In the genomic region with DNA sequence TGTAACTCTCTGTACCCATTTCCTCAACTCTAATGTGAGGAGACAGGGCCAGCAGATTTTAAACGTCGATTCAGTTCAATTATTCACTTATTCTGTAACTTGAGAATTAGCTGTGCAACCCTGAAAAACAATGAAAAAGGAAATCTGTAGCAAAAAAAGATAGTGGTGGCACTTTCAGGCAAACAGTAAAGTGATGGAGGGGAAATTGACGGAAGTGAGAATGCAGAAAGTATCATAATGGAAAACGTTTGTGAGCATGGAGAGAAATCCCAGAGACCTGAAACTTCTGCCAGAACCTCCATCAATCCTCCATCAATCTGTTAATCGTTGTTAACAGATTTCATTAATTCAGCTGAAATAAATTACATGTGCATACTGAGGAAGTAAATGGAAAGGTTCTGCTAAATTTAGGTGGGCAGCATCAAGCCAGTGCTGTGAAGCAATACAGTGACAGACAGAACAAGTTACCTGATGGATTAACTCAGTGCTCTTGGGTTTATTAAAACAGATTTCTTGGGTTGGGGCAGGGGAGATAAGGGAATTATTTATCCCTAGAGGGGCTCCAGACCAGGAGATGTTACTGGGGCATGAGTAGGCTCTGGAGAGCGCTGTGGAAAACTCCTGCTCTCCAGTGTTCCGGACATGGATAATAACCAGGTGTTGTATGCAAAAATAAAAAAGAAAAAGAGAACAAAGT, we compare ENCODE assay signal across 21 cellular contexts. TPM values are rescaled to one million over a fixed set of nuclear protein-coding genes. Genes with fewer than 3 reads are reported as not detected.
DNase-seq lines count a peak whose midpoint lies in the region; FAIRE-seq and TF ChIP-seq lines count a peak whose summit lies in the region.
"Had no signal": no experiment of that assay in that cellular context is flagged by ENCODE, and none has a peak within 500 bp of the region (broad histone marks: within the 10 kb centered on the region; RNA-seq: fewer than 3 reads in every experiment).

No MANE protein-coding gene starts in this region.

- DNase-seq in GM12891 (ENCODE audit: insufficient read length, low spot score) (no peak), SK-N-DZ (ENCODE audit: low spot score) (peak; percentile 26), H1 (ENCODE audit: low read depth in 1 of 2, low spot score in 2 of 2) (no peak), activated gamma-delta T cell treated with Interleukin-2 at 50 U/mL for 16 hours (no peak), NCI-H146 (lab: John Stamatoyannopoulos, UW) (no peak), dorsolateral prefrontal cortex (no peak)
- DNase-seq: ACHN; Caco-2; CD4-positive, alpha-beta T cell; GDM1; GOT3; IMR-90 had no signal

- no peak for TF ChIP-seq EP300 in H1 (IDR thresholded peaks at IDR 0.05; ENCODE audit: borderline replicate concordance in 1 of 2, low read depth in 2 of 2, low read length in 2 of 2)

- H3K27me3 ChIP-seq in H1 (replicated peaks in 1 of 4; ENCODE audit: control insufficient read depth in 3 of 4, extremely low read depth in 1 of 4, insufficient read depth in 3 of 4, low read length in 3 of 4) (no peaks in the 10 kb centered on the region), dorsolateral prefrontal cortex (no peaks in the 10 kb centered on the region)

- TF ChIP-seq CTCF in H1 (IDR thresholded peaks at IDR 0.05; ENCODE audit: control extremely low read depth in 1 of 3, insufficient read depth in 1 of 3, low read depth in 1 of 3, low read length in 3 of 3): no peak
- TF ChIP-seq CTCF in dorsolateral prefrontal cortex (IDR thresholded peaks at IDR 0.05 in 54 of 56, conservative IDR thresholded peaks at IDR 0.05 in 2 of 56; ENCODE audit: low read depth in 1 of 56, partially characterized antibody in 56 of 56): no peak

- no peaks in the 10 kb centered on the region for H4K20me1 ChIP-seq in H1 (replicated peaks in 1 of 2; ENCODE audit: control insufficient read depth in 1 of 2, insufficient read depth in 2 of 2, low read length in 2 of 2)

- no peaks in the 10 kb centered on the region for H3K4me1 ChIP-seq in H1 (replicated peaks in 1 of 4; ENCODE audit: control insufficient read depth in 3 of 4, insufficient read depth in 4 of 4, low read length in 3 of 4)
- H3K4me1 ChIP-seq: Caco-2, HAP-1 had no signal

- POLR2A ChIA-PET in H1 (lab: Charles Lee; ENCODE audit: partially characterized antibody): interaction anchor here (1.5 kb wide), 1 partner anchor 10 kb away, joined by 4 read pairs; no protein-coding TSS in a partner anchor

- no peak overlapping the region for H3K27ac ChIP-seq in H1 (ENCODE audit: low read depth, low read length)
- H3K27ac ChIP-seq in dorsolateral prefrontal cortex: no peak overlapping the region
- H3K27ac ChIP-seq: C4-2B, HL-60 had no signal

- peaks cover 3% of the 10 kb centered on the region; the same call in 1 of the 2 replicates for H3K23me2 ChIP-seq in H1 (ENCODE audit: low read depth, low read length)

- no peaks in the 10 kb centered on the region for H3K9me3 ChIP-seq in H1 (ENCODE audit: insufficient read depth in 2 of 2, low read depth in 1 of 2, low read length in 1 of 2)
- H3K9me3 ChIP-seq: Caco-2, HAP-1 had no signal

- intact Hi-C loops in dorsolateral prefrontal cortex (cut with DNase I): no loop called here

- TF ChIP-seq POLR2A in GM12891 (IDR thresholded peaks at IDR 0.05; ENCODE audit: low read depth, low read length) (no peak), H1 (IDR thresholded peaks at IDR 0.05; ENCODE audit: control extremely low read depth in 1 of 2, low read depth in 2 of 2, low read length in 2 of 2) (no peak)

- no peak overlapping the region for H3K4me2 ChIP-seq in H1 (ENCODE audit: insufficient read depth in 1 of 2, low read depth in 2 of 2, low read length in 2 of 2)

- H4K91ac ChIP-seq in H1 (replicated peaks; ENCODE audit: insufficient read length, low read length): no peak overlapping the region

- no peak overlapping the region for H3K14ac ChIP-seq in H1 (ENCODE audit: insufficient read length)

- no peak overlapping the region for H3K9ac ChIP-seq in H1 (replicated peaks in 1 of 4; ENCODE audit: extremely low read depth in 1 of 4, low read depth in 3 of 4, low read length in 3 of 4)

- no peak overlapping the region for H2BK12ac ChIP-seq in H1 (ENCODE audit: low read depth, low read length)

- peaks cover 0 to 6% (median 1%) of the 10 kb centered on the region in 4 experiments; a peak in 3 of 8 replicates for H3K36me3 ChIP-seq in H1 (ENCODE audit: control insufficient read depth in 2 of 4, insufficient read depth in 4 of 4, low read length in 3 of 4)
- H3K36me3 ChIP-seq: HAP-1 had no signal

- TF ChIP-seq RAD21 in H1 (IDR thresholded peaks at IDR 0.05 in 1 of 2, conservative IDR thresholded peaks at IDR 0.05 in 1 of 2; ENCODE audit: low read depth in 2 of 2, low read length in 2 of 2): no peak

- no peak overlapping the region for H4K8ac ChIP-seq in H1 (ENCODE audit: extremely low read depth, insufficient read depth, low read length)

- H2AK5ac ChIP-seq in H1 (ENCODE audit: low read depth, low read length): no peak overlapping the region

- H2BK120ac ChIP-seq in H1 (replicated peaks; ENCODE audit: low read depth, low read length): no peak overlapping the region

- H3K4me3 ChIP-seq in H1 (ENCODE audit: extremely low read depth in 1 of 4, insufficient read depth in 2 of 4, low read depth in 3 of 4, low read length in 4 of 4) (no peak overlapping the region), dorsolateral prefrontal cortex (no peak overlapping the region)
- H3K4me3 ChIP-seq: HAP-1, K562 had no signal

- FAIRE-seq in GM12891 (lab: Jason Lieb, UNC) (peak; percentile 13), H1 (lab: Jason Lieb, UNC) (peak; percentile 42)
- FAIRE-seq: A204.1, D721Med, K562 had no signal

- WGBS in H1 (ENCODE audit: extremely low coverage in 1 of 2, insufficient coverage in 1 of 2, insufficient read length in 1 of 2, insufficient replicate concordance in 2 of 2, low coverage in 1 of 2, low lambda C conversion rate in 2 of 2, missing lambda C conversion rate in 1 of 2), 2 experiments: 91% methylated on average over 7 of the region's 7 CpGs; no CpG with 5 or more reads in 1 of the 2 experiments

- no peaks in the 10 kb centered on the region for H3K79me1 ChIP-seq in H1 (ENCODE audit: low read depth, low read length)

- H2BK15ac ChIP-seq in H1 (ENCODE audit: low read length): no peak overlapping the region

- CTCF ChIA-PET in H1 (lab: Charles Lee; ENCODE audit: partially characterized antibody): interaction anchor here (0.8 to 1.6 kb wide), 2 partner anchors 13 to 348 kb away, joined by 3 read pairs; no protein-coding TSS in a partner anchor

- no peak overlapping the region for H3K4ac ChIP-seq in H1 (replicated peaks; ENCODE audit: insufficient read length, low read depth, low read length)

- H3K56ac ChIP-seq in H1 (replicated peaks; ENCODE audit: insufficient read length, low read depth, low read length): no peak overlapping the region

- no peak overlapping the region for H2BK5ac ChIP-seq in H1 (ENCODE audit: low read depth, low read length)

- H3K18ac ChIP-seq in H1 (ENCODE audit: extremely low read depth, low read length): no peak overlapping the region

- H4K5ac ChIP-seq in H1 (ENCODE audit: insufficient read length, low read depth, low read length): no peak overlapping the region

- H2BK20ac ChIP-seq in H1 (ENCODE audit: low read length): no peak overlapping the region

- H3K23ac ChIP-seq in H1 (ENCODE audit: insufficient read length): no peak overlapping the region

- H3K79me2 ChIP-seq in H1 (ENCODE audit: control insufficient read depth in 1 of 2, insufficient read depth in 2 of 2, low read length in 2 of 2): no peaks in the 10 kb centered on the region

- H2AFZ ChIP-seq in H1 (ENCODE audit: low read length): no peak overlapping the region

TF ChIP-seq in GM12891, 5 proteins besides CTCF, POLR2A, EP300 and RAD21 (continues in another document):
- TF ChIP-seq POU2F2 (IDR thresholded peaks at IDR 0.05; ENCODE audit: low read depth, low read length) (no peak), PAX5 (IDR thresholded peaks at IDR 0.05; ENCODE audit: insufficient read depth, low read length, severe bottlenecking) (no peak), SPI1 (IDR thresholded peaks at IDR 0.05; ENCODE audit: low read depth, low read length) (no peak), POLR2AphosphoS5 (IDR thresholded peaks at IDR 0.05; ENCODE audit: low read depth, low read length) (no peak)

TF ChIP-seq in H1, 55 proteins besides CTCF, POLR2A, EP300 and RAD21:
- TF ChIP-seq RXRA (IDR thresholded peaks at IDR 0.05; ENCODE audit: insufficient read depth, low read depth, low read length): no peak

RNA-seq across cellular contexts. Expression of a gene that starts 17.5 kb away (rescaled TPM):
- 8.5 TPM for polyA plus RNA-seq in GM12891 (2012; ENCODE audit: low read depth, missing spikeins)
- 33.5 and 35.3 TPM in 2 replicates for polyA plus RNA-seq in SK-N-DZ (2014; cell fraction: cytosol; rRNA removed)
- 47.3 and 52.6 TPM in 2 replicates for polyA plus RNA-seq in SK-N-DZ (2014; cell fraction: nucleus; rRNA removed)
- total RNA-seq in H1 (2021; fragmentation: NEBNext Ultra II Directional; extraction: Animal tissue kit (Norgen Biotek cat#: 25700)): 47.9 and 51.7 TPM in 2 replicates
- polyA plus RNA-seq in H1 (2011; rRNA removed): 12.7 and 13.0 TPM in 2 replicates
- 26.3 TPM for polyA plus RNA-seq in H1 (2011; cell fraction: cytosol; rRNA removed)
- polyA plus RNA-seq in H1 (2011; cell fraction: nucleus; rRNA removed): 36.0 TPM
- 20.3 to 41.2 TPM (median 27.0 TPM) in 4 replicates for polyA plus RNA-seq in H1 (2012, experiment 1 of 2)
- 2.5 TPM for polyA plus RNA-seq in H1 (2012, experiment 2 of 2)
- polyA plus RNA-seq in H1 (2013, experiment 1 of 2): 47.2 TPM
- 45.8 TPM for polyA plus RNA-seq in H1 (2013, experiment 2 of 2)
- 16.4 and 25.0 TPM in 2 replicates for polyA minus RNA-seq in H1 (2011; rRNA and poly(A)+ RNA removed)
- polyA minus RNA-seq in H1 (2011; cell fraction: cytosol; rRNA and poly(A)+ RNA removed): 21.0 TPM
- 30.8 TPM for polyA minus RNA-seq in H1 (2011; cell fraction: nucleus; rRNA and poly(A)+ RNA removed)
- 10 to 100 TPM; 29.8 to 75.5 (median 45.9) TPM for total RNA-seq in dorsolateral prefrontal cortex

RNA-seq across cellular contexts. Expression of a gene that starts 37.2 kb away (rescaled TPM):
- polyA plus RNA-seq in GM12891 (2012; ENCODE audit: low read depth, missing spikeins): not detected
- polyA plus RNA-seq in SK-N-DZ (2014; cell fraction: cytosol; rRNA removed): not detected in 2 replicates
- polyA plus RNA-seq in SK-N-DZ (2014; cell fraction: nucleus; rRNA removed): not detected in 2 replicates
- 0.28 and 0.69 TPM in 2 replicates for total RNA-seq in H1 (2021; fragmentation: NEBNext Ultra II Directional; extraction: Animal tissue kit (Norgen Biotek cat#: 25700))
- polyA plus RNA-seq in H1 (2011; rRNA removed): 0.22 and 1.4 TPM in 2 replicates
- polyA plus RNA-seq in H1 (2011; cell fraction: cytosol; rRNA removed): 3.6 TPM
- 0.74 TPM for polyA plus RNA-seq in H1 (2011; cell fraction: nucleus; rRNA removed)
- polyA plus RNA-seq in H1 (2012, experiment 1 of 2): 0.24 to 1.4 TPM (median 0.40 TPM) in 4 replicates
- not detected for polyA plus RNA-seq in H1 (2012, experiment 2 of 2)
- 0.28 TPM for polyA plus RNA-seq in H1 (2013, experiment 1 of 2)
- 0.55 TPM for polyA plus RNA-seq in H1 (2013, experiment 2 of 2)
- 0.29 and 0.66 TPM in 2 replicates for polyA minus RNA-seq in H1 (2011; rRNA and poly(A)+ RNA removed)
- polyA minus RNA-seq in H1 (2011; cell fraction: cytosol; rRNA and poly(A)+ RNA removed): not detected
- not detected for polyA minus RNA-seq in H1 (2011; cell fraction: nucleus; rRNA and poly(A)+ RNA removed)
- total RNA-seq in dorsolateral prefrontal cortex: 1 to 10 TPM in 72 of 120 experiments, under 1 TPM in 33, not detected in 15; 0.46 to 5.1 (median 1.4) TPM
- total RNA-seq: CD4-positive, alpha-beta T cell; Daoy; HT1080; IMR-90; K562 had no signal
- polyA plus RNA-seq: BJ, IMR-90, K562 had no signal
